23 cellular contexts compared by ENCODE assay signal in the genomic region with DNA sequence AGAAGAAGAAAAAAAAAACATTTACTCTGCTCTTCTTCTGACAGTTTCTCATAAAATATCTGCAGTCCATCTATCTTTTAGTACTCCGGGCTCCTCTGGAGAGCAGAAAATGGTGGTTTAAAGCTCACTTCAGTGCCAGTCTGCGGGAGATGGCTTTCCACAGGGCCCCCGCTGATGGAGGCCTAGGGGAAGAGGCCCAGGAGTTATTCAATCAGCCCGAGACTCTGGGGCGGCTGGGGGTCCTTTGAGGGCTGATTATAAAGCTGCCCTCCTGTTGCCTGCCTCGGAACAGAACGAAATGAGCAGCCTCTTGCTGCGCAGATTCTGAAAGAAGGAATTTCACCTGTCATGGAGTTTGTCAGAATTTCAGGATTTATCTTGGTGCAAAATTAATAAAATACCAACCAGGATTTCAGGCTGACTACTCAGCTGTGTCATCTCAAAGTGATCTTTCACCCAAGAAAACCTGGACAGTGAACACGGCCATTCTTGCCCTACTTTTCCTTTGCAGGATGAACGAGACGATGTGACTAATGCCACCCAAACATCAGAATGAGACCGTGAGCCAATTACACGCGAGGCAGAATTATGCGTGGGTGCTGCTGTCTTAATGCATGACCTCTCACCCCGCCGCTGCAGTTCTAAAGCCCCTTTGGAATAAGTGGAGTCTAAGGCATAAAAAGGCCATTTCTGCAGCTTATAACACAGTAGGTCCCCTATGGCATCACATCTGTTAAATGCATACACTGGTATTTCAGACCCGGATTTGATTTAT.
"Had no signal": no experiment of that assay in that cellular context is flagged by ENCODE, and none has a peak within 500 bp of the region (broad histone marks: within the 10 kb centered on the region; RNA-seq: fewer than 3 reads in every experiment).

No MANE protein-coding gene starts in this region.

- DNase-seq: activated B cell treated with CpG ODN at 0.5 μM for 24 hours; activated CD4-positive, alpha-beta T cell treated with anti-CD3 and anti-CD28 coated beads for 4 hours; activated CD8-positive, alpha-beta T cell treated with anti-CD3 and anti-CD28 coated beads for 36 hours; activated naive CD4-positive, alpha-beta T cell treated with Interleukin-2 at 50 U/mL for 16 hours; activated T-cell treated with anti-CD3 and anti-CD28 coated beads, Interleukin-2, amount 50 U/mL, for 1 hour; body of pancreas; dorsolateral prefrontal cortex; gastrocnemius medialis; heart left ventricle; immature natural killer cell; kidney glomerular epithelial cell; psoas muscle; right lobe of liver; small intestine; stimulated activated CD4-positive, alpha-beta T cell treated with anti-CD3 and anti-CD28 coated beads, Interleukin-15, amount 100 ng/mL, for 24 hours; stimulated activated CD4-positive, alpha-beta T cell treated with anti-CD3 and anti-CD28 coated beads, Interleukin-2, amount 100 ng/mL, for 48 hours; stimulated activated naive CD8-positive, alpha-beta T cell treated with anti-CD3 and anti-CD28 coated beads, Interleukin-15, amount 100 ng/mL, for 72 hours; trophoblast cell had no signal

- H3K27ac ChIP-seq: body of pancreas, gastrocnemius medialis, heart left ventricle, psoas muscle, right lobe of liver, SK-N-MC, suprapubic skin had no signal

- H3K9me3 ChIP-seq: body of pancreas, gastrocnemius medialis, heart left ventricle, psoas muscle, right lobe of liver, suprapubic skin had no signal

- H3K36me3 Mint-ChIP-seq: immature natural killer cell; natural killer cell treated with Interleukin-12 subunit alpha and Interleukin-12 subunit beta and Interleukin-15 and Interleukin-18, amount 100 ng/mL, for 72 hours had no signal

- H3K4me1 ChIP-seq: body of pancreas, gastrocnemius medialis, heart left ventricle, psoas muscle, right lobe of liver, suprapubic skin had no signal

- H3K9me3 Mint-ChIP-seq: activated B cell treated with CpG ODN at 0.5 μM for 24 hours; activated CD8-positive, alpha-beta T cell treated with anti-CD3 and anti-CD28 coated beads for 36 hours; activated T-helper 2 cell treated with anti-CD3 and anti-CD28 coated beads, Interferon-gamma antibody, Interleukin-2, Interleukin-4, amounts not matched to agents 10 μg/mL and 5 μg/mL and 100 μg/mL, durations not matched to agents 14 hours and 24 hours and 36 hours; natural killer cell treated with Interleukin-12 subunit alpha and Interleukin-12 subunit beta and Interleukin-15 and Interleukin-18, amount 100 ng/mL, for 72 hours; stimulated activated naive CD8-positive, alpha-beta T cell treated with anti-CD3 and anti-CD28 coated beads, Interleukin-15, amount 100 ng/mL, for 72 hours had no signal

- ATAC-seq: activated CD8-positive, alpha-beta T cell treated with anti-CD3 and anti-CD28 coated beads for 36 hours; body of pancreas; esophagus mucosa; gastrocnemius medialis; psoas muscle; right lobe of liver; stimulated activated naive CD8-positive, alpha-beta T cell treated with anti-CD3 and anti-CD28 coated beads, Interleukin-15, amount 100 ng/mL, for 72 hours had no signal

- H3K27ac Mint-ChIP-seq: activated B cell treated with CpG ODN at 0.5 μM for 24 hours; activated CD8-positive, alpha-beta T cell treated with anti-CD3 and anti-CD28 coated beads for 36 hours; activated T-helper 2 cell treated with anti-CD3 and anti-CD28 coated beads, Interferon-gamma antibody, Interleukin-2, Interleukin-4, amounts not matched to agents 10 μg/mL and 5 μg/mL and 100 μg/mL, durations not matched to agents 14 hours and 24 hours and 36 hours; immature natural killer cell; natural killer cell treated with Interleukin-12 subunit alpha and Interleukin-12 subunit beta and Interleukin-15 and Interleukin-18, amount 100 ng/mL, for 72 hours had no signal

- H3K27me3 Mint-ChIP-seq: activated B cell treated with CpG ODN at 0.5 μM for 24 hours; activated CD8-positive, alpha-beta T cell treated with anti-CD3 and anti-CD28 coated beads for 36 hours; natural killer cell treated with Interleukin-12 subunit alpha and Interleukin-12 subunit beta and Interleukin-15 and Interleukin-18, amount 100 ng/mL, for 72 hours; stimulated activated naive CD8-positive, alpha-beta T cell treated with anti-CD3 and anti-CD28 coated beads, Interleukin-15, amount 100 ng/mL, for 72 hours had no signal

- H3K27me3 ChIP-seq: body of pancreas, dorsolateral prefrontal cortex, gastrocnemius medialis, heart left ventricle, right lobe of liver, suprapubic skin had no signal

- H3K4me1 Mint-ChIP-seq: activated B cell treated with CpG ODN at 0.5 μM for 24 hours; immature natural killer cell; stimulated activated naive CD8-positive, alpha-beta T cell treated with anti-CD3 and anti-CD28 coated beads, Interleukin-15, amount 100 ng/mL, for 72 hours had no signal

- H3K4me3 Mint-ChIP-seq: activated B cell treated with CpG ODN at 0.5 μM for 24 hours; activated CD8-positive, alpha-beta T cell treated with anti-CD3 and anti-CD28 coated beads for 36 hours; immature natural killer cell; natural killer cell treated with Interleukin-12 subunit alpha and Interleukin-12 subunit beta and Interleukin-15 and Interleukin-18, amount 100 ng/mL, for 72 hours; stimulated activated naive CD8-positive, alpha-beta T cell treated with anti-CD3 and anti-CD28 coated beads, Interleukin-15, amount 100 ng/mL, for 72 hours had no signal

- H3K36me3 ChIP-seq: gastrocnemius medialis, right lobe of liver had no signal

- H3K4me3 ChIP-seq: body of pancreas, dorsolateral prefrontal cortex, gastrocnemius medialis, heart left ventricle, psoas muscle, right lobe of liver, SK-N-MC, suprapubic skin had no signal
